8 cellular contexts compared by ENCODE assay signal in genomic region chr9:73151653-73152382, GRCh38. TPM values are rescaled to one million over a fixed set of nuclear protein-coding genes. Genes with fewer than 3 reads are reported as not detected.
DNase-seq lines count a peak whose midpoint lies in the region; ATAC-seq and TF ChIP-seq lines count a peak whose summit lies in the region.

Gene ANXA1 (plus strand): TSS chr9:73151865. CDS start chr9:73158536, 6,671 bp downstream.

- peaks cover 74% of the 10 kb centered on the region for H3K4me1 ChIP-seq in vagina

- no peaks in the 10 kb centered on the region for H3K27me3 ChIP-seq in vagina

- TF ChIP-seq CTCF in vagina (IDR thresholded peaks at IDR 0.05) = no peak

- ATAC-seq in GM21786 (IDR thresholded peaks at IDR 0.05; ENCODE audit: unreplicated experiment) (peak; percentile 17), HG03342 (IDR thresholded peaks at IDR 0.05; ENCODE audit: unreplicated experiment) (no peak)

- H3K27ac ChIP-seq in vagina = peak within 1 kb of the TSS; percentile 91

- DNase-seq in RKO (ENCODE audit: low spot score) = peak; percentile 31
- peak; percentile 91 for DNase-seq in dermis blood vessel endothelial cell
- no peak for DNase-seq in mesenteric fat pad (ENCODE audit: low spot score)
- no peak for DNase-seq in vagina (ENCODE audit: extremely low spot score in 2 of 2)
- no peak for DNase-seq in islet precursor cell
- DNase-seq in HPDE6-E6E7 (ENCODE audit: extremely low spot score) = no peak

- TF ChIP-seq POLR2A in vagina (IDR thresholded peaks at IDR 0.05) = peak in 1 of 2 donors; percentile 69

- no peaks in the 10 kb centered on the region for H3K9me3 ChIP-seq in vagina

- intact Hi-C loops in vagina (cut with DNase I) = no loop called here

- H3K36me3 ChIP-seq in vagina = no peaks in the 10 kb centered on the region

- H3K4me3 ChIP-seq in vagina = peak within 1 kb of the TSS; percentile 46 to 62

RNA-seq across cellular contexts. Expression of gene ANXA1, which starts in this region (rescaled TPM):
- total RNA-seq in dermis blood vessel endothelial cell (798 and 1,016 TPM in 2 replicates), mesenteric fat pad (1,420 TPM), vagina (834 TPM)

Comparison
In these comparisons a context has a peak if more than half of its experiments do, and no peak if none do; other contexts are left out.
1. DNase-seq: peak in RKO (single experiment) and dermis blood vessel endothelial cell (single experiment); none in mesenteric fat pad (single experiment), vagina (0 of 2), islet precursor cell (single experiment) and HPDE6-E6E7 (single experiment).